25 cellular contexts compared by ENCODE assay signal in the genomic region with DNA sequence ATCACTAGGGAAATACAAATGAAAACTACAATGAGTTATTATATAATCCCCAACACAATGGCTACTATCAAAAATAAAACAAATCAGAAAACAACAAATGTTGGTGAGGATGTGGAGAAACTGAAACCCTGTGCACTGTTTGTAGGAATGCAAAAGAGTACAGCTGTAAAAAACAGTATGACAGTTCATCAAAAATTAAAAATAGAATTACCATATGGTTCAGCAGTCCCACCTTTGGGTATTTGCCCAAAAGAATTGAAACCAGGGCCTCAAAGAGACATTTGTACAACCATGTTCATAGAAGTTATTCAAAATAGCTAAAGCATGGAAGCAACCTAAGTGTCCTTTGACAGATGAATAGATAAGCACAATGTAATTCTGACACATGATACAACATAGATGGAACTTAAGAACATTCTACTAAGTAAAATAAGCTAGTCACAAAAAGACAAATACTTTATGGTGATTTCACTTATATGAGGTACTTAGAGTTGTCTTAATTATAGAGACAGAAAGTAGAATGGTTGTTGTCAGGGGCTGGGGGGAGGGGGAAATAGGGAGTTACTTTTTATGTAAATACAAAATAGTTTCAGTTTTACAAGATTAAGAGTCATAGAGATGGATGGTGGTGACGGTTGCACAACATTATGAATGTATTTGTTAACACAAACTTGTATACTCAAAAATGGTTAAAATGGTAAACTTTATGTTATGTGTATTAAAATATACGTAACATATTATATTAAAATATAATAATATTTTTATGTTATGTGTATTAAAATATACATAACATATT.
DNase-seq lines count a peak whose midpoint lies in the region; ATAC-seq, FAIRE-seq and TF ChIP-seq lines count a peak whose summit lies in the region.
"Had no signal": no experiment of that assay in that cellular context is flagged by ENCODE, and none has a peak within 500 bp of the region (broad histone marks: within the 10 kb centered on the region; RNA-seq: fewer than 3 reads in every experiment).

No MANE protein-coding gene starts in this region.

- ATAC-seq in HepG2 (no peak), right lobe of liver (no peak), HG03342 (IDR thresholded peaks at IDR 0.05; ENCODE audit: unreplicated experiment) (peak; percentile 59)
- ATAC-seq: activated CD8-positive, alpha-beta T cell treated with anti-CD3 and anti-CD28 coated beads for 36 hours; gastroesophageal sphincter; naive thymus-derived CD8-positive, alpha-beta T cell; right cardiac atrium had no signal

- no peak for TF ChIP-seq CTCF in HepG2 (CRISPR knock-in tag; IDR thresholded peaks at IDR 0.05)
- no peak for TF ChIP-seq CTCF in right lobe of liver (IDR thresholded peaks at IDR 0.05)

- no peaks in the 10 kb centered on the region for H4K20me1 ChIP-seq in HepG2 (ENCODE audit: insufficient read depth, low read length)

- H3K79me2 ChIP-seq in HepG2 (ENCODE audit: insufficient read depth, low read length): no peaks in the 10 kb centered on the region

- BruUV-seq in HepG2 (replicated peaks; lab: Mats Ljungman, UMichigan): no TSS peak

- no peak for TF ChIP-seq RAD21 in HepG2 (CRISPR knock-in tag; IDR thresholded peaks at IDR 0.05)

- CTCF ChIA-PET in HepG2 (lab: Yijun Ruan, JAX; ENCODE audit: low intra/inter-chr PET ratio, low total read pairs): no interaction called here

- H3K4me2 ChIP-seq in HepG2 (ENCODE audit: low read depth, low read length): no peak overlapping the region

- WGBS in HepG2 (ENCODE audit: low lambda C conversion rate): 4% methylated on average over 2 of the region's 2 CpGs
- 47% methylated on average over 2 of the region's 2 CpGs for WGBS in right lobe of liver (ENCODE audit: insufficient coverage, low coverage, low lambda C conversion rate, missing lambda C conversion rate)

- H3K4me1 ChIP-seq in HepG2 (ENCODE audit: insufficient read depth, low read length) (no peaks in the 10 kb centered on the region), right lobe of liver (no peaks in the 10 kb centered on the region)
- H3K4me1 ChIP-seq: BE2C, gastroesophageal sphincter, uterus had no signal

- no peak overlapping the region for H3K4me3 ChIP-seq in HepG2 (replicated peaks in 1 of 3; ENCODE audit: insufficient read depth in 1 of 3, low read depth in 2 of 3, low read length in 3 of 3)
- no peak overlapping the region for H3K4me3 ChIP-seq in right lobe of liver
- H3K4me3 ChIP-seq: dorsolateral prefrontal cortex, gastroesophageal sphincter, uterus had no signal

- FAIRE-seq in HepG2 (lab: Jason Lieb, UNC) (no peak), TTC549 (lab: Jason Lieb, UNC) (peak; percentile 53)

- H3K9me3 ChIP-seq in HepG2 (ENCODE audit: low read length) (no peaks in the 10 kb centered on the region), right lobe of liver (no peaks in the 10 kb centered on the region)
- H3K9me3 ChIP-seq: BE2C, uterus had no signal

- H3K9ac ChIP-seq in HepG2 (ENCODE audit: insufficient read depth, low read depth, low read length): no peak overlapping the region

- H3K36me3 ChIP-seq in HepG2 (replicated peaks in 1 of 2; ENCODE audit: control insufficient read depth in 1 of 2, insufficient read depth in 2 of 2, low read length in 2 of 2): no peaks in the 10 kb centered on the region
- H3K36me3 ChIP-seq in right lobe of liver: no peaks in the 10 kb centered on the region
- H3K36me3 ChIP-seq: BE2C, gastroesophageal sphincter, uterus had no signal

- POLR2A ChIA-PET in HepG2 (lab: Yijun Ruan, JAX): no interaction called here

- intact Hi-C loops in HepG2 (cut with micrococcal nuclease; ENCODE audit: unreplicated experiment) (no loop called here), right lobe of liver (cut with DNase I) (no loop called here)

- H3K27ac ChIP-seq in HepG2 (ENCODE audit: extremely low read length, insufficient read depth, low read length) (no peak overlapping the region), right lobe of liver (no peak overlapping the region)
- H3K27ac ChIP-seq: dorsolateral prefrontal cortex, gastroesophageal sphincter, uterus had no signal

- in situ Hi-C loops in HepG2 (cut with HindIII; ENCODE audit: extremely low pct_ligation_motif_present, low pct_unique_long_range_greater_than_20kb): no loop called here

- no peak for TF ChIP-seq POLR2A in HepG2 (IDR thresholded peaks at IDR 0.05; ENCODE audit: insufficient read depth in 1 of 2, low read depth in 2 of 2, low read length in 2 of 2)
- no peak for TF ChIP-seq POLR2A in right lobe of liver (IDR thresholded peaks at IDR 0.05)

- DNase-seq in HepG2 (ENCODE audit: low spot score) (no peak), right lobe of liver (no peak), SHP77 (lab: John Stamatoyannopoulos, UW) (no peak), SW 1271 (lab: John Stamatoyannopoulos, UW) (no peak), NCI-H1436 (lab: John Stamatoyannopoulos, UW) (no peak)
- DNase-seq in stimulated activated CD4-positive, alpha-beta T cell treated with anti-CD3 and anti-CD28 coated beads, Interleukin-2, amount 100 ng/mL, for 24 hours: no peak
- DNase-seq: activated B cell treated with CpG ODN at 0.5 μM for 24 hours; activated CD8-positive, alpha-beta T cell treated with anti-CD3 and anti-CD28 coated beads for 36 hours; activated naive CD4-positive, alpha-beta T cell; activated T-cell treated with anti-CD3 and anti-CD28 coated beads, Interleukin-2, amount 50 U/mL, for 24 hours; anterior cingulate cortex; BE2C; COR-L47; dorsolateral prefrontal cortex; H9; naive thymus-derived CD8-positive, alpha-beta T cell; NCI-H187 treated with DMSO at 0.1 percent for 48 hours; NCI-H345; right cardiac atrium; stimulated activated CD4-positive, alpha-beta T cell treated with anti-CD3 and anti-CD28 coated beads, Interleukin-15, amount 100 ng/mL, for 24 hours; substantia nigra; uterus had no signal

- H2AFZ ChIP-seq in HepG2 (ENCODE audit: low read length): no peak overlapping the region

- H3K27me3 ChIP-seq in HepG2 (ENCODE audit: control insufficient read depth in 1 of 2, insufficient read depth in 2 of 2, low read length in 2 of 2) (no peaks in the 10 kb centered on the region), right lobe of liver (no peaks in the 10 kb centered on the region)
- H3K27me3 ChIP-seq: BE2C, dorsolateral prefrontal cortex, gastroesophageal sphincter, uterus had no signal

- no peak for TF ChIP-seq EP300 in HepG2 (IDR thresholded peaks at IDR 0.05; ENCODE audit: low read depth in 2 of 2, low read length in 2 of 2)
- no peak for TF ChIP-seq EP300 in HepG2 (CRISPR knock-in tag; IDR thresholded peaks at IDR 0.05; ENCODE audit: borderline replicate concordance)

TF ChIP-seq in HepG2, 621 proteins besides CTCF, POLR2A, EP300 and RAD21:
- TF ChIP-seq ZNF180 (CRISPR knock-in tag; IDR thresholded peaks at IDR 0.05; ENCODE audit: borderline replicate concordance, low read depth) (no peak), RBM22 (optimal IDR thresholded peaks at IDR 0.05; ENCODE audit: low read length) (no peak), CEBPB (IDR thresholded peaks at IDR 0.05; ENCODE audit: borderline replicate concordance, low read depth, low read length) (peak; percentile 24; the same call in 1 of the 2 replicates), POGZ (CRISPR knock-in tag; IDR thresholded peaks at IDR 0.05) (no peak)
